Comparison of ENCODE assay signal across 1 cellular context in the genomic region with DNA sequence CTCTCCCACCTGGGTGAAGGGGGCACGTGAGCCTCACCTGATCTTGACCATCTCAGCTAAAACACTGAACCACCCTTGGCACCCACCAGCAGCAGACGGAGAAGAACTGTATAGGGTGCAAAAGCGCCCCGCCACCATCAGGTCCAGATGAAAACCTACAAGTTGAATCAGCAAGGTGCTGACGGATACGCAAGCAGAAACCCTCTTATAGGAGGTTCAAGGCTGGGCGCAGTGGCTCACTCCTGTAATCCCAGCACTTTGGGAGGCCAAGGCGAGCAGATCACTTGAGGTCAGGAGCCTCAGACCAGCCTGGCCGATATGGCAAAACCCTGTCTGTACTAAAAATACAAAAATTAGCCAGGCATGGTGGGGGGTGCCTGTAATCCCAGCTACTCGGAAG.
TF ChIP-seq lines count a peak whose summit lies in the region.

No MANE protein-coding gene starts in this region.

TF ChIP-seq in HepG2, 621 proteins besides CTCF, POLR2A, EP300 and RAD21:
- 0 out of 2 replicates have a peak, but pooled peaks have one; percentile 50 for TF ChIP-seq ZNF572 (CRISPR knock-in tag; IDR thresholded peaks at IDR 0.05)
- TF ChIP-seq, protein P1, sequence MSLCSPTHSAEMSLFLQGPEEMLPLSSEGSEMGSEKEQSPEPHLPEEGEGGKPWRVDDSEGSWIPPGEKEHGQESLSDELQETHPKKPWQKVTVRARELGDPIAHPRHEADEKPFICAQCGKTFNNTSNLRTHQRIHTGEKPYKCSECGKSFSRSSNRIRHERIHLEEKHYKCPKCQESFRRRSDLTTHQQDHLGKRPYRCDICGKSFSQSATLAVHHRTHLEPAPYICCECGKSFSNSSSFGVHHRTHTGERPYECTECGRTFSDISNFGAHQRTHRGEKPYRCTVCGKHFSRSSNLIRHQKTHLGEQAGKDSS (CRISPR knock-in tag; IDR thresholded peaks at IDR 0.05; ENCODE audit: borderline replicate concordance, low read depth): no peak
